Comparison of ENCODE assay signal across 21 cellular contexts in the genomic region with DNA sequence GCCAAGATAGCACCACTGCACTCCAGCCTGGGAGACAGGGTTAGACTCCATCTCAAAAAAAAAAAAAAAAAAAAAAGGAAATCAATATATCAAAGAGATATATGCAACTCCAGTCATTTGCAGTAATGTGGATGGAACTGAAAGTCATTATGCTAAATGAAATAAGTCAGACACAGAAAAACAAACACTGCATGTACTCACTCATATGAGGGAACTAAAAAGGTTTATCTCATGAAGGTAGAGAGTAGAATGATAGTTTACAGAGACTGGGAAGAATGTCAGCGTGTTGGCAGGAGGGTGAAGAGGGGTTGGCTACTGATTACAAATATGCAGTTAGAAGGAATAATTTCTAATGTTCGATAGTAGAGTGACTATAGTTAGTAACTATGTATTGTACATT. TPM values are rescaled to one million over a fixed set of nuclear protein-coding genes. Genes with fewer than 3 reads are reported as not detected.
DNase-seq lines count a peak whose midpoint lies in the region; ATAC-seq and TF ChIP-seq lines count a peak whose summit lies in the region.
"Had no signal": no experiment of that assay in that cellular context is flagged by ENCODE, and none has a peak within 500 bp of the region (broad histone marks: within the 10 kb centered on the region; RNA-seq: fewer than 3 reads in every experiment).

No MANE protein-coding gene starts in this region.

- intact Hi-C loops in left ventricle myocardium inferior (cut with micrococcal nuclease), result no loop called here
- intact Hi-C loops in left cardiac atrium (cut with DNase I), result no loop called here
- intact Hi-C loops in dendritic cell treated with granulocyte-macrophage colony-stimulating factor and Interleukin-4, amounts not matched to agents 40 ng/mL and 50 ng/mL, for 4 days (cut with micrococcal nuclease), result no loop called here

- peaks cover 33% of the 10 kb centered on the region for H3K4me1 ChIP-seq in left ventricle myocardium inferior

- peak; percentile 78 to 82 for ATAC-seq in activated T-cell treated with anti-CD3 and anti-CD28 coated beads, Interleukin-2, amount 50 U/mL, for 72 hours (replicated peaks in 1 of 2)
- no peak for ATAC-seq in left cardiac atrium
- ATAC-seq in stimulated activated naive CD8-positive, alpha-beta T cell treated with anti-CD3 and anti-CD28 coated beads, Interleukin-15, amount 100 ng/mL, for 72 hours, result peak; percentile 78
- ATAC-seq: CD8-positive, alpha-beta T cell; GM23338; PC-3 had no signal

- H3K4me3 ChIP-seq in left ventricle myocardium inferior, result no peak overlapping the region
- H3K4me3 ChIP-seq: BLaER1 treated with 17β-estradiol and CSF1 and Interleukin-3, amounts not matched to agents 10 nM and 100 nM; GM23338 had no signal

- peak overlapping the region; percentile 79 for H3K27ac ChIP-seq in left ventricle myocardium inferior (replicated peaks)
- H3K27ac ChIP-seq: BLaER1 treated with 17β-estradiol and CSF1 and Interleukin-3, amounts not matched to agents 10 nM and 100 nM; RWPE1 had no signal

- H3K36me3 ChIP-seq in left ventricle myocardium inferior, result no peaks in the 10 kb centered on the region
- H3K36me3 ChIP-seq: BLaER1 treated with 17β-estradiol and CSF1 and Interleukin-3, amounts not matched to agents 10 nM and 100 nM had no signal

- H3K4me3 Mint-ChIP-seq in activated T-cell treated with anti-CD3 and anti-CD28 coated beads, Interleukin-2, amount 50 U/mL, for 72 hours, result peak overlapping the region in 1 of 2 donors; percentile 3
- no peak overlapping the region for H3K4me3 Mint-ChIP-seq in dendritic cell treated with granulocyte-macrophage colony-stimulating factor and Interleukin-4, amounts not matched to agents 40 ng/mL and 50 ng/mL, for 4 days
- no peak overlapping the region for H3K4me3 Mint-ChIP-seq in stimulated activated naive CD8-positive, alpha-beta T cell treated with anti-CD3 and anti-CD28 coated beads, Interleukin-15, amount 100 ng/mL, for 72 hours
- H3K4me3 Mint-ChIP-seq: CD8-positive, alpha-beta T cell; GM23338; IgD-negative memory B cell had no signal

- peaks cover 3 to 5% of the 10 kb centered on the region in 2 donors for H3K9me3 Mint-ChIP-seq in activated T-cell treated with anti-CD3 and anti-CD28 coated beads, Interleukin-2, amount 50 U/mL, for 72 hours
- peaks cover 8% of the 10 kb centered on the region for H3K9me3 Mint-ChIP-seq in dendritic cell treated with granulocyte-macrophage colony-stimulating factor and Interleukin-4, amounts not matched to agents 40 ng/mL and 50 ng/mL, for 4 days
- H3K9me3 Mint-ChIP-seq in stimulated activated naive CD8-positive, alpha-beta T cell treated with anti-CD3 and anti-CD28 coated beads, Interleukin-15, amount 100 ng/mL, for 72 hours, result peaks cover 6 to 8% of the 10 kb centered on the region in 2 donors
- H3K9me3 Mint-ChIP-seq: CD8-positive, alpha-beta T cell; GM23338 had no signal

- H3K9me3 ChIP-seq in left ventricle myocardium inferior (replicated peaks), result no peaks in the 10 kb centered on the region
- H3K9me3 ChIP-seq: BLaER1 treated with 17β-estradiol and CSF1 and Interleukin-3, amounts not matched to agents 10 nM and 100 nM had no signal

- no peaks in the 10 kb centered on the region for H3K27me3 Mint-ChIP-seq in activated T-cell treated with anti-CD3 and anti-CD28 coated beads, Interleukin-2, amount 50 U/mL, for 72 hours (ENCODE audit: low read depth)
- H3K27me3 Mint-ChIP-seq in dendritic cell treated with granulocyte-macrophage colony-stimulating factor and Interleukin-4, amounts not matched to agents 40 ng/mL and 50 ng/mL, for 4 days, result no peaks in the 10 kb centered on the region
- no peaks in the 10 kb centered on the region for H3K27me3 Mint-ChIP-seq in stimulated activated naive CD8-positive, alpha-beta T cell treated with anti-CD3 and anti-CD28 coated beads, Interleukin-15, amount 100 ng/mL, for 72 hours
- H3K27me3 Mint-ChIP-seq: IgD-negative memory B cell had no signal

- no peak for TF ChIP-seq CTCF in left ventricle myocardium inferior (IDR thresholded peaks at IDR 0.05; ENCODE audit: borderline replicate concordance)

- H3K27me3 ChIP-seq in left ventricle myocardium inferior (ENCODE audit: low read depth), result no peaks in the 10 kb centered on the region
- H3K27me3 ChIP-seq: BLaER1 treated with 17β-estradiol and CSF1 and Interleukin-3, amounts not matched to agents 10 nM and 100 nM had no signal

- peaks cover 54% of the 10 kb centered on the region for H3K4me1 Mint-ChIP-seq in activated T-cell treated with anti-CD3 and anti-CD28 coated beads, Interleukin-2, amount 50 U/mL, for 72 hours (ENCODE audit: low read depth)
- peaks cover 54% of the 10 kb centered on the region for H3K4me1 Mint-ChIP-seq in dendritic cell treated with granulocyte-macrophage colony-stimulating factor and Interleukin-4, amounts not matched to agents 40 ng/mL and 50 ng/mL, for 4 days (ENCODE audit: low read depth)
- peaks cover 55% of the 10 kb centered on the region for H3K4me1 Mint-ChIP-seq in stimulated activated naive CD8-positive, alpha-beta T cell treated with anti-CD3 and anti-CD28 coated beads, Interleukin-15, amount 100 ng/mL, for 72 hours
- H3K4me1 Mint-ChIP-seq: GM23338, IgD-negative memory B cell had no signal

- H3K27ac Mint-ChIP-seq in activated T-cell treated with anti-CD3 and anti-CD28 coated beads, Interleukin-2, amount 50 U/mL, for 72 hours, result no peak overlapping the region
- H3K27ac Mint-ChIP-seq in dendritic cell treated with granulocyte-macrophage colony-stimulating factor and Interleukin-4, amounts not matched to agents 40 ng/mL and 50 ng/mL, for 4 days, result peak overlapping the region; percentile 6
- H3K27ac Mint-ChIP-seq in stimulated activated naive CD8-positive, alpha-beta T cell treated with anti-CD3 and anti-CD28 coated beads, Interleukin-15, amount 100 ng/mL, for 72 hours, result peak overlapping the region in 1 of 2 donors; percentile 10
- H3K27ac Mint-ChIP-seq: CD8-positive, alpha-beta T cell; GM23338; IgD-negative memory B cell had no signal

- DNase-seq in activated T-cell treated with anti-CD3 and anti-CD28 coated beads, Interleukin-2, amount 50 U/mL, for 72 hours, result no peak
- DNase-seq in activated T-cell treated with anti-CD3 and anti-CD28 coated beads for 4 hours (no peak), left ventricle myocardium inferior (no peak), left cardiac atrium (no peak), SHP77 treated with DMSO at 0.1 percent for 48 hours (lab: John Stamatoyannopoulos, UW) (no peak)
- no peak for DNase-seq in stimulated activated naive CD8-positive, alpha-beta T cell treated with anti-CD3 and anti-CD28 coated beads, Interleukin-15, amount 100 ng/mL, for 72 hours
- DNase-seq: CD8-positive, alpha-beta T cell; DMS53; HCEC 1CT; Karpas-422; NCI-H1417 treated with DMSO at 0.1 percent for 48 hours; NCI-H1930; NCI-H345; NCI-H524 treated with DMSO at 0.1 percent for 48 hours; PC-3 had no signal

- peaks cover 0 to 1% of the 10 kb centered on the region in 2 donors for H3K36me3 Mint-ChIP-seq in activated T-cell treated with anti-CD3 and anti-CD28 coated beads, Interleukin-2, amount 50 U/mL, for 72 hours (ENCODE audit: insufficient read depth in 2 of 2)
- peaks cover 6% of the 10 kb centered on the region for H3K36me3 Mint-ChIP-seq in dendritic cell treated with granulocyte-macrophage colony-stimulating factor and Interleukin-4, amounts not matched to agents 40 ng/mL and 50 ng/mL, for 4 days (ENCODE audit: low read depth)
- H3K36me3 Mint-ChIP-seq: CD8-positive, alpha-beta T cell; IgD-negative memory B cell had no signal

RNA-seq across cellular contexts. Expression of a gene that starts 13.2 kb away (rescaled TPM):
- total RNA-seq in activated T-cell treated with anti-CD3 and anti-CD28 coated beads, Interleukin-2, amount 50 U/mL, for 72 hours, result 1 to 10 TPM; 2.1 to 3.1 TPM
- 4.1 TPM for total RNA-seq in left ventricle myocardium inferior
- 1 to 10 TPM; 5.6 to 6.8 TPM for total RNA-seq in left cardiac atrium
- total RNA-seq: CD8-positive, alpha-beta T cell; GM23338; PC-3 had no signal

RNA-seq across cellular contexts. Expression of a gene that starts 38.0 kb away (rescaled TPM):
- 100 to 1,000 TPM; 127 to 157 TPM for total RNA-seq in activated T-cell treated with anti-CD3 and anti-CD28 coated beads, Interleukin-2, amount 50 U/mL, for 72 hours
- total RNA-seq in left ventricle myocardium inferior, result 1.2 TPM
- 1 to 10 TPM; 1.3 to 2.7 TPM for total RNA-seq in left cardiac atrium
- total RNA-seq: GM23338, MCF 10A, PC-3 had no signal

RNA-seq across cellular contexts. Expression of a gene that starts 42.6 kb away (rescaled TPM):
- total RNA-seq in activated T-cell treated with anti-CD3 and anti-CD28 coated beads, Interleukin-2, amount 50 U/mL, for 72 hours, result 10 to 100 TPM in 1 of 2 donors, 1 to 10 TPM in 1; 9.6 to 25.9 TPM
- 307 TPM for total RNA-seq in left ventricle myocardium inferior
- total RNA-seq in left cardiac atrium, result 100 to 1,000 TPM; 220 to 440 TPM
- total RNA-seq: MCF 10A had no signal

Comparison
In these comparisons a context has a peak if more than half of its experiments do, and no peak if none do; other contexts are left out.
1. ATAC-seq: peak in activated T-cell treated with anti-CD3 and anti-CD28 coated beads, Interleukin-2, amount 50 U/mL, for 72 hours (2 of 2) and stimulated activated naive CD8-positive, alpha-beta T cell treated with anti-CD3 and anti-CD28 coated beads, Interleukin-15, amount 100 ng/mL, for 72 hours (single experiment); none in left cardiac atrium (0 of 2).
2. RNA of a gene that starts 38.0 kb away (total RNA-seq): 127 to 157 TPM in activated T-cell treated with anti-CD3 and anti-CD28 coated beads, Interleukin-2, amount 50 U/mL, for 72 hours; 1.3 to 2.7 TPM in left cardiac atrium and 1.2 TPM in left ventricle myocardium inferior (single experiment); every median in the first group is over 10 times any median in the second.
3. RNA of a gene that starts 42.6 kb away (total RNA-seq): 220 to 440 TPM in left cardiac atrium and 307 TPM in left ventricle myocardium inferior (single experiment); 9.6 to 25.9 TPM in activated T-cell treated with anti-CD3 and anti-CD28 coated beads, Interleukin-2, amount 50 U/mL, for 72 hours; every median in the first group is over 4 times any median in the second.